Comparison of ENCODE assay signal across 8 cellular contexts in the genomic region with DNA sequence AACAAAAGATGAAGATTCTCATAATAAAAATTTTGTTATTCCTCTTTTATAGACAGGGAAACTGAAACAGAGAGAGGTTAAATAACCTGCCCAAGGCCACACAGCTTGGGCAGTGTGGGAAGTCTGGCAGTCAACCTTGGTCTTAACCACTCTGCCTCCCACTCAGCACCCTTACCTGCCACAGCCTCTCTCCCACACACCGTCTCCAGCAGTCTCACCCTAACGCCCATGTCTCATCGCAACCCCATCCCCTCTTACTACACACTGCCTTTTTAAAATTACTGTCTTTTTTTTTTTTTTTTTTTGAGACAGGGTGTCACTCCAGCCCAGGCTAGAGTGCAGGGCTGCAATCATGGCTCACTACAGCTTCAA. TPM values are rescaled to one million over a fixed set of nuclear protein-coding genes. Genes with fewer than 3 reads are reported as not detected.
DNase-seq lines count a peak whose midpoint lies in the region; ATAC-seq and TF ChIP-seq lines count a peak whose summit lies in the region.

No MANE protein-coding gene starts in this region.

- WGBS in prostate gland = 70% methylated on average over 3 of the region's 3 CpGs

- H3K9me3 Mint-ChIP-seq in brain = no peaks in the 10 kb centered on the region

- peaks cover 79% of the 10 kb centered on the region for H3K4me1 ChIP-seq in BLaER1
- peaks cover 26% of the 10 kb centered on the region for H3K4me1 ChIP-seq in prostate gland (replicated peaks)

- no peak overlapping the region for H3K27ac ChIP-seq in BLaER1
- no peak overlapping the region for H3K27ac ChIP-seq in prostate gland

- H3K9ac ChIP-seq in BLaER1 = 0 out of 2 replicates have a peak overlapping the region, but pooled peaks have one; percentile 5

- peaks cover 40% of the 10 kb centered on the region for H3K4me1 Mint-ChIP-seq in brain

- H3K27me3 ChIP-seq in BLaER1 = no peaks in the 10 kb centered on the region
- H3K27me3 ChIP-seq in prostate gland (replicated peaks; ENCODE audit: insufficient read depth) = no peaks in the 10 kb centered on the region

- no peak for TF ChIP-seq CTCF in brain (conservative IDR thresholded peaks at IDR 0.05)
- TF ChIP-seq CTCF in omental fat pad (IDR thresholded peaks at IDR 0.05) = no peak
- TF ChIP-seq CTCF in prostate gland (IDR thresholded peaks at IDR 0.05) = no peak

- DNase-seq in NCI-H226 = peak; percentile 79
- DNase-seq in omental fat pad (ENCODE audit: low spot score) = no peak
- no peak for DNase-seq in NCI-H2196 treated with DMSO at 0.1 percent for 48 hours (lab: John Stamatoyannopoulos, UW; ENCODE audit: unreplicated experiment)
- DNase-seq in prostate gland (ENCODE audit: low spot score) = no peak
- no peak for DNase-seq in NCI-H1436 (lab: John Stamatoyannopoulos, UW)

- intact Hi-C loops in prostate gland (cut with DNase I) = loop anchor here (5.0 kb wide), 1 partner anchor 44 kb away; no protein-coding TSS in a partner anchor

- no peak overlapping the region for H3K4me3 Mint-ChIP-seq in brain

- no peaks in the 10 kb centered on the region for H3K36me3 Mint-ChIP-seq in brain

- H3K27ac Mint-ChIP-seq in brain = peak overlapping the region in 3 of 5 experiments; percentile 30 to 68 (median 48)

- H3K9me3 ChIP-seq in BLaER1 (no peaks in the 10 kb centered on the region), prostate gland (no peaks in the 10 kb centered on the region)

- H4K20me1 ChIP-seq in BLaER1 = peaks cover 81% of the 10 kb centered on the region

- TF ChIP-seq POLR2A in prostate gland (IDR thresholded peaks at IDR 0.05) = no peak

- H3K4me2 ChIP-seq in BLaER1 = peak overlapping the region; percentile 33; the same call in 1 of the 2 replicates

- ATAC-seq in omental fat pad (ENCODE audit: low FRiP score) = peak; percentile 65
- no peak for ATAC-seq in GM21529 (IDR thresholded peaks at IDR 0.05; ENCODE audit: unreplicated experiment)

- H3K27me3 Mint-ChIP-seq in brain = peaks cover 3% of the 10 kb centered on the region

- H3K36me3 ChIP-seq in BLaER1 (peaks cover 43% of the 10 kb centered on the region), prostate gland (no peaks in the 10 kb centered on the region)

- no peak overlapping the region for H3K4me3 ChIP-seq in BLaER1
- no peak overlapping the region for H3K4me3 ChIP-seq in prostate gland

RNA-seq across cellular contexts. Expression of a gene that starts 25.0 kb away (rescaled TPM):
- 24.8 TPM for polyA plus RNA-seq in brain (ENCODE audit: insufficient read depth, low read depth, low replicate concordance)
- 10 to 100 TPM; 34.7 to 75.0 (median 58.1) TPM for total RNA-seq in omental fat pad
- total RNA-seq in prostate gland = 10 to 100 TPM; 31.9 to 64.7 TPM
